ENCODE assay signal across 8 cellular contexts in the genomic region with DNA sequence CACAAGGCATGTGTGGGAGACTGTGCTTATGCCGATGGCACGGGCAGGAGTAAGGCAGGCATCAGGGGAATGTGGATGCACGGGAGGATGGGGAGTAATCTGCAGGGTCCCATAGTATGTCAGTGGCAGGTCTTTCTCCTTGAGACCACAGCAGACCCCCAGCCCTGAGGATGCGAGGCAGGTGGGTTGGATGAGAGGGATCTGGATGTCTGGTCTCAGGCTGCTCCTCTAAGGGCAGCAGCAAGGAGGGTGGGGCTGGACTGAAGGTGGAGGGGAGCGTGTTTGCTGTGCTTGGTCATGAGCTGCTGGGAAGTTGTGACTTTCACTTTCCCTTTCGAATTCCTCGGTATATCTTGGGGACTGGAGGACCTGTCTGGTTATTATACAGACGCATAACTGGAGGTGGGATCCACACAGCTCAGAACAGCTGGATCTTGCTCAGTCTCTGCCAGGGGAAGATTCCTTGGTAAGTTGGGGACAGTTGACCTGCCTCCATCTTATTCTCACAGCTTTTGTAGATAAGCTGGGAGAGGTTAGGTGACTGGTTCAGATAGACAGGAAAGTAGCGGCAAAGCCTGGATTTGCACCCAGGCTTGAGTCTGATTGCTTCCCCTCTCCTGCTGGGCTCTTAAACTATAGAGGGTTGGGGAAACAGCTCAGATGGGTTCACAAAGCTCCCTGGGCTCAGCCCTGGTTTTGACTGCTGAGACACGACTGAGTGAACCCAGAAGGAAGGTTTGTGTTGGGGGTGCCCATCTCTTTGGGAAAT.
DNase-seq lines count a peak whose midpoint lies in the region; FAIRE-seq and TF ChIP-seq lines count a peak whose summit lies in the region.

A gene with protein sequence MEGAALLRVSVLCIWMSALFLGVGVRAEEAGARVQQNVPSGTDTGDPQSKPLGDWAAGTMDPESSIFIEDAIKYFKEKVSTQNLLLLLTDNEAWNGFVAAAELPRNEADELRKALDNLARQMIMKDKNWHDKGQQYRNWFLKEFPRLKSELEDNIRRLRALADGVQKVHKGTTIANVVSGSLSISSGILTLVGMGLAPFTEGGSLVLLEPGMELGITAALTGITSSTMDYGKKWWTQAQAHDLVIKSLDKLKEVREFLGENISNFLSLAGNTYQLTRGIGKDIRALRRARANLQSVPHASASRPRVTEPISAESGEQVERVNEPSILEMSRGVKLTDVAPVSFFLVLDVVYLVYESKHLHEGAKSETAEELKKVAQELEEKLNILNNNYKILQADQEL (plus strand): TSS at position 380 of the 769 bp plus-strand sequence. CDS start 1,823 bp downstream, outside the sequence.

- peak within 1 kb of the TSS; percentile 48 for H3K9ac ChIP-seq in OCI-LY1 (ENCODE audit: low read length)

- no peaks in the 10 kb centered on the region for H3F3A ChIP-seq in OCI-LY1 (ENCODE audit: insufficient read depth, low read length)

- H3K9me3 ChIP-seq in OCI-LY1 (ENCODE audit: low read length): 0 out of 2 replicates have a peak, but pooled peaks cover 4% of the 10 kb centered on the region

- H3K4me3 ChIP-seq in ACC112 (ENCODE audit: low read depth, low read length) (peak within 1 kb of the TSS; percentile 90), OCI-LY1 (ENCODE audit: low read depth, low read length, poor library complexity, severe bottlenecking) (peak within 1 kb of the TSS; percentile 50)

- peaks cover 10% of the 10 kb centered on the region for H3K79me2 ChIP-seq in ACC112 (ENCODE audit: control insufficient read depth, insufficient read depth, low read length, unreplicated experiment)
- H3K79me2 ChIP-seq in OCI-LY1 (ENCODE audit: insufficient read depth, low read length): no peaks in the 10 kb centered on the region

- TF ChIP-seq CTCF in OCI-LY1 (IDR thresholded peaks at IDR 0.05; ENCODE audit: low read length): no peak

- H3K27ac ChIP-seq in ACC112 (ENCODE audit: low read depth, low read length): peak within 1 kb of the TSS; percentile 50
- H3K27ac ChIP-seq in OCI-LY1 (ENCODE audit: low read depth, low read length, poor library complexity, severe bottlenecking): no peak within 1 kb of the TSS
- H3K27ac ChIP-seq in angular gyrus (ENCODE audit: low read depth, low read length): peak within 1 kb of the TSS; percentile 15

- H3K27me3 ChIP-seq in ACC112 (ENCODE audit: insufficient read depth, low read length) (no peaks in the 10 kb centered on the region), OCI-LY1 (ENCODE audit: insufficient read depth, low read length) (no peaks in the 10 kb centered on the region)

- H3K4me2 ChIP-seq in OCI-LY1 (ENCODE audit: low read length): peak within 1 kb of the TSS; percentile 69

- no peaks in the 10 kb centered on the region for H3K9me2 ChIP-seq in OCI-LY1 (ENCODE audit: low read depth, low read length)

- FAIRE-seq in GM19239 (lab: Jason Lieb, UNC): peak; percentile 100

- H3K36me3 ChIP-seq in ACC112 (ENCODE audit: insufficient read depth, low read length) (no peaks in the 10 kb centered on the region), OCI-LY1 (ENCODE audit: insufficient read depth, low read length) (no peaks in the 10 kb centered on the region)

- DNase-seq in GM19239 (ENCODE audit: insufficient read length, low spot score) (peak; percentile 44), islet precursor cell (peak; percentile 50), HK-2 (ENCODE audit: unreplicated experiment) (no peak), epidermal melanocyte (ENCODE audit: insufficient read length, low spot score) (no peak)
- peak; percentile 68 for DNase-seq in stimulated activated CD8-positive, alpha-beta memory T cell treated with anti-CD3 and anti-CD28 coated beads, Interleukin-4, amount 100 ng/mL, for 48 hours

- no peaks in the 10 kb centered on the region for H4K20me1 ChIP-seq in OCI-LY1 (ENCODE audit: insufficient read depth, low read length)

- H3K4me1 ChIP-seq in ACC112 (ENCODE audit: control insufficient read depth, insufficient read depth, low read length, unreplicated experiment) (peaks cover 12% of the 10 kb centered on the region), OCI-LY1 (ENCODE audit: insufficient read depth, low read length, severe bottlenecking) (peaks cover 28% of the 10 kb centered on the region)

- H2AFZ ChIP-seq in ACC112 (ENCODE audit: low read length, unreplicated experiment): peak within 1 kb of the TSS; percentile 75
- H2AFZ ChIP-seq in OCI-LY1 (ENCODE audit: low read length): 0 out of 2 replicates have a peak within 1 kb of the TSS, but pooled peaks have one; percentile 18

Comparison
In these comparisons a context has a peak if more than half of its experiments do, and no peak if none do; other contexts are left out.
1. DNase-seq: peak in GM19239 (single experiment), islet precursor cell (single experiment) and stimulated activated CD8-positive, alpha-beta memory T cell treated with anti-CD3 and anti-CD28 coated beads, Interleukin-4, amount 100 ng/mL, for 48 hours (single experiment); none in HK-2 (single experiment) and epidermal melanocyte (single experiment).